ENCODE assay signal across 1 cellular context in the genomic region with DNA sequence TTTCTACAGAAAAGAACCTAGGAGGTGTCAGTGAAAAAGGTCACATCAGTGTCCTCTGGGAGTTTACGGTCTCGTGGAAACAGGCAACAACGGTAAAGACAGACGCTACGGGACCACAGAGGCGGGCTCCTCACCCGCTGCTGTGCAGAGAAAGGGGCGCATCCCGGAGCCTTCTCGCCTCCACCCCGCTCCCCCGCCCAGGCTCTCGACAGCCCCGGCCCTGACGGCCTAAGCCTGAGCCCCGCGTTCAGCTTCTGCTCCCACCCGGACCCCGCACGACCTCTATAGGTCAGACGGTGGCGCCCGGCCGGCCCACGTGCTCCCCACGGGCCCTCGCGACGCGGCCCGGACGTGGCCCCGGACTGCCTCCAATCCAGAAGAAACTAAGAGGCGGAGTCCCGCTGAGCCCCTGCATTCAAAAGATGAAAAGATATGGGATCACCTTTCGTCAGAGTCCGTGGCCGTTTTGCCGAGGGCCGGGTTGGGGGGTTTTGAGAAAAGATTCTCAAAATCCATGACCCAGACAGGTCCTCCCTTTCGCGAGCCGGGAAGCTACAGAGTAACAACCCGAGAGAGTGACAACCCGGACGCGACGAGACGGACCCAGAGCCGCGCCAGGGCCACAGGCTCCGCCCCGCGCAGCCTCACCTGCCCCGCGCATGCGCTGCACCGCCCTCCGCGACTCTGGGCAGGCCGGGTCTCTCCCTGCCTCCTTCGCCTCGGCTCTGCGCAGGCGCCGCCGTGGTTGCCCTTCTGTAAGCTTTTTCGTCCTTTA.
TF ChIP-seq lines count a peak whose summit lies in the region.

A gene (minus strand): TSS at position 577 of the 775 bp plus-strand sequence. CDS start 61 bp downstream, at position 516.

TF ChIP-seq in HepG2, 621 proteins besides CTCF, POLR2A, EP300 and RAD21 (continued from another document and continues in another):
- TF ChIP-seq, protein P1, sequence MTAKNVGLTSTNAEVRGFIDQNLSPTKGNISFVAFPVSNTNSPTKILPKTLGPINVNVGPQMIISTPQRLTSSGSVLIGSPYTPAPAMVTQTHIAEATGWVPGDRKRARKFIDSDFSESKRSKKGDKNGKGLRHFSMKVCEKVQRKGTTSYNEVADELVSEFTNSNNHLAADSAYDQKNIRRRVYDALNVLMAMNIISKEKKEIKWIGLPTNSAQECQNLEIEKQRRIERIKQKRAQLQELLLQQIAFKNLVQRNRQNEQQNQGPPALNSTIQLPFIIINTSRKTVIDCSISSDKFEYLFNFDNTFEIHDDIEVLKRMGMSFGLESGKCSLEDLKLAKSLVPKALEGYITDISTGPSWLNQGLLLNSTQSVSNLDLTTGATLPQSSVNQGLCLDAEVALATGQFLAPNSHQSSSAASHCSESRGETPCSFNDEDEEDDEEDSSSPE (CRISPR knock-in tag; IDR thresholded peaks at IDR 0.05): peak; percentile 78
- TF ChIP-seq EEA1 (CRISPR knock-in tag; IDR thresholded peaks at IDR 0.05; ENCODE audit: borderline replicate concordance) (peak; percentile 94), TAF1 (CRISPR knock-in tag; IDR thresholded peaks at IDR 0.05) (peak; percentile 78), PHF20 (CRISPR knock-in tag; IDR thresholded peaks at IDR 0.05) (peak; percentile 71; the same call in 1 of the 2 replicates), SRSF4 (IDR thresholded peaks at IDR 0.05; ENCODE audit: low read depth, low read length, poor library complexity, severe bottlenecking) (no peak), RBM39 (IDR thresholded peaks at IDR 0.05; ENCODE audit: low read depth, low read length, poor library complexity, severe bottlenecking) (peak; percentile 93), ZNF12 (CRISPR knock-in tag; IDR thresholded peaks at IDR 0.05) (peak; percentile 54), THYN1 (CRISPR knock-in tag; IDR thresholded peaks at IDR 0.05; ENCODE audit: borderline replicate concordance, low read depth) (no peak), ZNF563 (CRISPR knock-in tag; IDR thresholded peaks at IDR 0.05) (peak; percentile 98), ZNF572 (CRISPR knock-in tag; IDR thresholded peaks at IDR 0.05) (peak; percentile 96), GATAD1 (CRISPR knock-in tag; IDR thresholded peaks at IDR 0.05) (peak; percentile 66), FOXK2 (IDR thresholded peaks at IDR 0.05) (no peak), BRD4 (CRISPR knock-in tag; IDR thresholded peaks at IDR 0.05) (peak; percentile 36), ZNF644 (CRISPR knock-in tag; IDR thresholded peaks at IDR 0.05; ENCODE audit: low read depth) (peak; percentile 12; the same call in 1 of the 2 replicates), ZNF790 (CRISPR knock-in tag; IDR thresholded peaks at IDR 0.05; ENCODE audit: borderline replicate concordance) (peak; percentile 78; the same call in 1 of the 2 replicates), ZNF431 (CRISPR knock-in tag; IDR thresholded peaks at IDR 0.05; ENCODE audit: borderline replicate concordance, low read depth) (no peak), SNAPC2 (CRISPR knock-in tag; IDR thresholded peaks at IDR 0.05) (no peak), ZFP82 (CRISPR knock-in tag; IDR thresholded peaks at IDR 0.05; ENCODE audit: borderline replicate concordance) (peak; percentile 86), NRL (CRISPR knock-in tag; IDR thresholded peaks at IDR 0.05; ENCODE audit: borderline replicate concordance) (peak; percentile 93; the same call in 1 of the 2 replicates), ZFP41 (CRISPR knock-in tag; IDR thresholded peaks at IDR 0.05; ENCODE audit: borderline replicate concordance) (peak; percentile 81; the same call in 1 of the 2 replicates), ZNF382 (CRISPR knock-in tag; IDR thresholded peaks at IDR 0.05; ENCODE audit: borderline replicate concordance) (no peak), ZNF772 (CRISPR knock-in tag; IDR thresholded peaks at IDR 0.05) (peak; percentile 68; the same call in 1 of the 2 replicates), ZNF225 (CRISPR knock-in tag; IDR thresholded peaks at IDR 0.05) (peak; percentile 84; the same call in 1 of the 2 replicates), KAT8 (CRISPR knock-in tag; IDR thresholded peaks at IDR 0.05) (peak; percentile 6; the same call in 1 of the 2 replicates), ZNF775 (CRISPR knock-in tag; IDR thresholded peaks at IDR 0.05; ENCODE audit: borderline replicate concordance) (peak; percentile 74; the same call in 1 of the 2 replicates), BCL6 (CRISPR knock-in tag; IDR thresholded peaks at IDR 0.05) (peak; percentile 50), NBN (conservative IDR thresholded peaks at IDR 0.05) (no peak)
- TF ChIP-seq, protein P2, sequence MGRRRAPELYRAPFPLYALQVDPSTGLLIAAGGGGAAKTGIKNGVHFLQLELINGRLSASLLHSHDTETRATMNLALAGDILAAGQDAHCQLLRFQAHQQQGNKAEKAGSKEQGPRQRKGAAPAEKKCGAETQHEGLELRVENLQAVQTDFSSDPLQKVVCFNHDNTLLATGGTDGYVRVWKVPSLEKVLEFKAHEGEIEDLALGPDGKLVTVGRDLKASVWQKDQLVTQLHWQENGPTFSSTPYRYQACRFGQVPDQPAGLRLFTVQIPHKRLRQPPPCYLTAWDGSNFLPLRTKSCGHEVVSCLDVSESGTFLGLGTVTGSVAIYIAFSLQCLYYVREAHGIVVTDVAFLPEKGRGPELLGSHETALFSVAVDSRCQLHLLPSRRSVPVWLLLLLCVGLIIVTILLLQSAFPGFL (CRISPR knock-in tag; IDR thresholded peaks at IDR 0.05): 0 out of 2 replicates have a peak, but pooled peaks have one; percentile 77
- TF ChIP-seq, protein P3, sequence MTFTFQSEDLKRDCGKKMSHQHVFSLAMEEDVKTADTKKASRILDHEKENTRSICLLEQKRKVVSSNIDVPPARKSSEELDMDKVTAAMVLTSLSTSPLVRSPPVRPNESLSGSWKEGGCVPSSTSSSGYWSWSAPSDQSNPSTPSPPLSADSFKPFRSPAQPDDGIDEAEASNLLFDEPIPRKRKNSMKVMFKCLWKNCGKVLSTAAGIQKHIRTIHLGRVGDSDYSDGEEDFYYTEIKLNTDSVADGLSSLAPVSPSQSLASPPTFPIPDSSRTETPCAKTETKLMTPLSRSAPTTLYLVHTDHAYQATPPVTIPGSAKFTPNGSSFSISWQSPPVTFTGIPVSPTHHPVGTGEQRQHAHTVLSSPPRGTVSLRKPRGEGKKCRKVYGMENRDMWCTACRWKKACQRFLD (CRISPR knock-in tag; IDR thresholded peaks at IDR 0.05; ENCODE audit: borderline replicate concordance): peak; percentile 97
- TF ChIP-seq, protein P4, sequence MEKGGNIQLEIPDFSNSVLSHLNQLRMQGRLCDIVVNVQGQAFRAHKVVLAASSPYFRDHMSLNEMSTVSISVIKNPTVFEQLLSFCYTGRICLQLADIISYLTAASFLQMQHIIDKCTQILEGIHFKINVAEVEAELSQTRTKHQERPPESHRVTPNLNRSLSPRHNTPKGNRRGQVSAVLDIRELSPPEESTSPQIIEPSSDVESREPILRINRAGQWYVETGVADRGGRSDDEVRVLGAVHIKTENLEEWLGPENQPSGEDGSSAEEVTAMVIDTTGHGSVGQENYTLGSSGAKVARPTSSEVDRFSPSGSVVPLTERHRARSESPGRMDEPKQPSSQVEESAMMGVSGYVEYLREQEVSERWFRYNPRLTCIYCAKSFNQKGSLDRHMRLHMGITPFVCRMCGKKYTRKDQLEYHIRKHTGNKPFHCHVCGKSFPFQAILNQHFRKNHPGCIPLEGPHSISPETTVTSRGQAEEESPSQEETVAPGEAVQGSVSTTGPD (CRISPR knock-in tag; IDR thresholded peaks at IDR 0.05): no peak
- TF ChIP-seq, protein P5, sequence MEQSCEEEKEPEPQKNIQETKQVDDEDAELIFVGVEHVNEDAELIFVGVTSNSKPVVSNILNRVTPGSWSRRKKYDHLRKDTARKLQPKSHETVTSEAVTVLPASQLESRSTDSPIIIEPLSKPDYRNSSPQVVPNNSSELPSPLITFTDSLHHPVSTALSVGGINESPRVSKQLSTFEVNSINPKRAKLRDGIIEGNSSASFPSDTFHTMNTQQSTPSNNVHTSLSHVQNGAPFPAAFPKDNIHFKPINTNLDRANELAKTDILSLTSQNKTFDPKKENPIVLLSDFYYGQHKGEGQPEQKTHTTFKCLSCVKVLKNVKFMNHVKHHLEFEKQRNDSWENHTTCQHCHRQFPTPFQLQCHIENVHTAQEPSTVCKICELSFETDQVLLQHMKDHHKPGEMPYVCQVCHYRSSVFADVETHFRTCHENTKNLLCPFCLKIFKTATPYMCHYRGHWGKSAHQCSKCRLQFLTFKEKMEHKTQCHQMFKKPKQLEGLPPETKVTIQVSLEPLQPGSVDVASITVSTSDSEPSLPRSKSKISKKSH (CRISPR knock-in tag; IDR thresholded peaks at IDR 0.05; ENCODE audit: borderline replicate concordance): peak; percentile 98
- TF ChIP-seq, protein P6, sequence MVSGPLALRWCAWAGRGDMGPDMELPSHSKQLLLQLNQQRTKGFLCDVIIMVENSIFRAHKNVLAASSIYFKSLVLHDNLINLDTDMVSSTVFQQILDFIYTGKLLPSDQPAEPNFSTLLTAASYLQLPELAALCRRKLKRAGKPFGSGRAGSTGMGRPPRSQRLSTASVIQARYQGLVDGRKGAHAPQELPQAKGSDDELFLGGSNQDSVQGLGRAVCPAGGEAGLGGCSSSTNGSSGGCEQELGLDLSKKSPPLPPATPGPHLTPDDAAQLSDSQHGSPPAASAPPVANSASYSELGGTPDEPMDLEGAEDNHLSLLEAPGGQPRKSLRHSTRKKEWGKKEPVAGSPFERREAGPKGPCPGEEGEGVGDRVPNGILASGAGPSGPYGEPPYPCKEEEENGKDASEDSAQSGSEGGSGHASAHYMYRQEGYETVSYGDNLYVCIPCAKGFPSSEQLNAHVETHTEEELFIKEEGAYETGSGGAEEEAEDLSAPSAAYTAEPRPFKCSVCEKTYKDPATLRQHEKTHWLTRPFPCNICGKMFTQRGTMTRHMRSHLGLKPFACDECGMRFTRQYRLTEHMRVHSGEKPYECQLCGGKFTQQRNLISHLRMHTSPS (CRISPR knock-in tag; IDR thresholded peaks at IDR 0.05; ENCODE audit: low read depth): no peak
- TF ChIP-seq, protein P7, sequence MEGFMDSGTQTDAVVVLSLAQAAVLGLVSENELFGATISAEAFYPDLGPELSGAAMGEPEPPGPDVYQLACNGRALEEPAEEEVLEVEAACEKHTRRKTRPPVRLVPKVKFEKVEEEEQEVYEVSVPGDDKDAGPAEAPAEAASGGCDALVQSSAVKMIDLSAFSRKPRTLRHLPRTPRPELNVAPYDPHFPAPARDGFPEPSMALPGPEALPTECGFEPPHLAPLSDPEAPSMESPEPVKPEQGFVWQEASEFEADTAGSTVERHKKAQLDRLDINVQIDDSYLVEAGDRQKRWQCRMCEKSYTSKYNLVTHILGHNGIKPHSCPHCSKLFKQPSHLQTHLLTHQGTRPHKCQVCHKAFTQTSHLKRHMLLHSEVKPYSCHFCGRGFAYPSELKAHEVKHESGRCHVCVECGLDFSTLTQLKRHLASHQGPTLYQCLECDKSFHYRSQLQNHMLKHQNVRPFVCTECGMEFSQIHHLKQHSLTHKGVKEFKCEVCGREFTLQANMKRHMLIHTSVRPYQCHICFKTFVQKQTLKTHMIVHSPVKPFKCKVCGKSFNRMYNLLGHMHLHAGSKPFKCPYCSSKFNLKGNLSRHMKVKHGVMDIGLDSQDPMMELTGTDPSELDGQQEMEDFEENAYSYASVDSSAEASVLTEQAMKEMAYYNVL (CRISPR knock-in tag; IDR thresholded peaks at IDR 0.05; ENCODE audit: borderline replicate concordance): peak; percentile 72; the same call in 1 of the 2 replicates
- TF ChIP-seq, protein P8, sequence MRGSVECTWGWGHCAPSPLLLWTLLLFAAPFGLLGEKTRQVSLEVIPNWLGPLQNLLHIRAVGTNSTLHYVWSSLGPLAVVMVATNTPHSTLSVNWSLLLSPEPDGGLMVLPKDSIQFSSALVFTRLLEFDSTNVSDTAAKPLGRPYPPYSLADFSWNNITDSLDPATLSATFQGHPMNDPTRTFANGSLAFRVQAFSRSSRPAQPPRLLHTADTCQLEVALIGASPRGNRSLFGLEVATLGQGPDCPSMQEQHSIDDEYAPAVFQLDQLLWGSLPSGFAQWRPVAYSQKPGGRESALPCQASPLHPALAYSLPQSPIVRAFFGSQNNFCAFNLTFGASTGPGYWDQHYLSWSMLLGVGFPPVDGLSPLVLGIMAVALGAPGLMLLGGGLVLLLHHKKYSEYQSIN (CRISPR knock-in tag; IDR thresholded peaks at IDR 0.05; ENCODE audit: borderline replicate concordance): no peak
- TF ChIP-seq, protein P9, sequence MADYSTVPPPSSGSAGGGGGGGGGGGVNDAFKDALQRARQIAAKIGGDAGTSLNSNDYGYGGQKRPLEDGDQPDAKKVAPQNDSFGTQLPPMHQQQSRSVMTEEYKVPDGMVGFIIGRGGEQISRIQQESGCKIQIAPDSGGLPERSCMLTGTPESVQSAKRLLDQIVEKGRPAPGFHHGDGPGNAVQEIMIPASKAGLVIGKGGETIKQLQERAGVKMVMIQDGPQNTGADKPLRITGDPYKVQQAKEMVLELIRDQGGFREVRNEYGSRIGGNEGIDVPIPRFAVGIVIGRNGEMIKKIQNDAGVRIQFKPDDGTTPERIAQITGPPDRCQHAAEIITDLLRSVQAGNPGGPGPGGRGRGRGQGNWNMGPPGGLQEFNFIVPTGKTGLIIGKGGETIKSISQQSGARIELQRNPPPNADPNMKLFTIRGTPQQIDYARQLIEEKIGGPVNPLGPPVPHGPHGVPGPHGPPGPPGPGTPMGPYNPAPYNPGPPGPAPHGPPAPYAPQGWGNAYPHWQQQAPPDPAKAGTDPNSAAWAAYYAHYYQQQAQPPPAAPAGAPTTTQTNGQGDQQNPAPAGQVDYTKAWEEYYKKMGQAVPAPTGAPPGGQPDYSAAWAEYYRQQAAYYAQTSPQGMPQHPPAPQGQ (CRISPR knock-in tag; IDR thresholded peaks at IDR 0.05; ENCODE audit: borderline replicate concordance): no peak
- TF ChIP-seq, protein P10, sequence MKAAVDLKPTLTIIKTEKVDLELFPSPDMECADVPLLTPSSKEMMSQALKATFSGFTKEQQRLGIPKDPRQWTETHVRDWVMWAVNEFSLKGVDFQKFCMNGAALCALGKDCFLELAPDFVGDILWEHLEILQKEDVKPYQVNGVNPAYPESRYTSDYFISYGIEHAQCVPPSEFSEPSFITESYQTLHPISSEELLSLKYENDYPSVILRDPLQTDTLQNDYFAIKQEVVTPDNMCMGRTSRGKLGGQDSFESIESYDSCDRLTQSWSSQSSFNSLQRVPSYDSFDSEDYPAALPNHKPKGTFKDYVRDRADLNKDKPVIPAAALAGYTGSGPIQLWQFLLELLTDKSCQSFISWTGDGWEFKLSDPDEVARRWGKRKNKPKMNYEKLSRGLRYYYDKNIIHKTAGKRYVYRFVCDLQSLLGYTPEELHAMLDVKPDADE (CRISPR knock-in tag; IDR thresholded peaks at IDR 0.05): 0 out of 2 replicates have a peak, but pooled peaks have one; percentile 77
- TF ChIP-seq, protein P11, sequence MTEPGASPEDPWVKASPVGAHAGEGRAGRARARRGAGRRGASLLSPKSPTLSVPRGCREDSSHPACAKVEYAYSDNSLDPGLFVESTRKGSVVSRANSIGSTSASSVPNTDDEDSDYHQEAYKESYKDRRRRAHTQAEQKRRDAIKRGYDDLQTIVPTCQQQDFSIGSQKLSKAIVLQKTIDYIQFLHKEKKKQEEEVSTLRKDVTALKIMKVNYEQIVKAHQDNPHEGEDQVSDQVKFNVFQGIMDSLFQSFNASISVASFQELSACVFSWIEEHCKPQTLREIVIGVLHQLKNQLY (CRISPR knock-in tag; IDR thresholded peaks at IDR 0.05): peak; percentile 78
